In the genomic region with DNA sequence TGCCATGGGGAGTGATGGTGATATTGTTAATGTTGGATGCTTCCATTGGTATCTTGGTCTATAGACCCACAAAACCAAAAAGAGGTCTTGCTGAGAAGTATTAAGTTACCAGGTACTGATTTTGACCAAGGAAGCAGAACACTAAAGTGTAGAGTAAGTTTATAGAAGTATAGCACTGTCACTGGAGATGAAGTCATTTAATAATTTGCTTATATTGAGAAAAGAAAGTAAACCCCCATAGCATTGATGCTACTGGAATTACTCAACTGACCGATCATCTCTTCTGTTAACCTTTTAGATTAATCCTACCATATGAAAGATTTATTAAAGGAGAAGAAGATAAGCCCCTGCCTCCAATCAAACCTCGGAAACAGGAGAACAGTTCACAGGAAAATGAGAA, we compare ENCODE assay signal across 14 cellular contexts.
DNase-seq lines count a peak whose midpoint lies in the region; ATAC-seq and TF ChIP-seq lines count a peak whose summit lies in the region.
"Had no signal": no experiment of that assay in that cellular context is flagged by ENCODE, and none has a peak within 500 bp of the region (broad histone marks: within the 10 kb centered on the region; RNA-seq: fewer than 3 reads in every experiment).

No MANE protein-coding gene starts in this region.

- H3K4me3 ChIP-seq in right cardiac atrium (ENCODE audit: low read length) (no peak overlapping the region), muscle layer of duodenum (ENCODE audit: low read depth in 1 of 2, low read length in 2 of 2) (no peak overlapping the region), uterus (no peak overlapping the region)
- H3K4me3 ChIP-seq: body of pancreas, lower lobe of right lung, ovary had no signal

- H3K27ac ChIP-seq in right cardiac atrium (ENCODE audit: low read length) (peak overlapping the region; percentile 53), muscle layer of duodenum (ENCODE audit: low read length) (peak overlapping the region; percentile 12), uterus (peak overlapping the region; percentile 80 to 89)

- intact Hi-C loops in right cardiac atrium (cut with DNase I): loop anchor here in 1 of 4 donors (5.0 kb wide), 1 partner anchor 33 kb away; no protein-coding TSS in a partner anchor
- intact Hi-C loops in cardiac septum (cut with DNase I): no loop called here
- intact Hi-C loops in uterus (cut with DNase I; ENCODE audit: low total_unique reads): no loop called here
- intact Hi-C loops in posterior vena cava (cut with DNase I): no loop called here

- TF ChIP-seq CTCF in uterus (IDR thresholded peaks at IDR 0.05): no peak

- H3K36me3 ChIP-seq in muscle layer of duodenum (ENCODE audit: control insufficient read depth in 1 of 2, insufficient read depth in 2 of 2, low read length in 2 of 2) (peaks cover 27 to 35% of the 10 kb centered on the region in 2 donors), uterus (no peaks in the 10 kb centered on the region)
- H3K36me3 ChIP-seq: ovary had no signal

- DNase-seq in right cardiac atrium (no peak), cardiac septum (ENCODE audit: low spot score) (no peak), uterus (no peak), NCI-H1105 treated with DMSO at 0.1 percent for 48 hours (lab: John Stamatoyannopoulos, UW) (no peak), posterior vena cava (ENCODE audit: low spot score) (no peak)
- DNase-seq in activated naive CD4-positive, alpha-beta T cell treated with anti-CD3 and anti-CD28 coated beads, Interleukin-2, amount 50 U/mL, for 72 hours (ENCODE audit: low spot score in 2 of 2): no peak
- DNase-seq: activated CD8-positive, alpha-beta memory T cell treated with anti-CD3 and anti-CD28 coated beads, Interleukin-2, amount 50 U/mL, for 4 hours; body of pancreas; HCEC 1CT; lower lobe of right lung; MM.1S; ovary had no signal

- no peaks in the 10 kb centered on the region for H3K27me3 ChIP-seq in right cardiac atrium (ENCODE audit: control insufficient read depth, insufficient read depth)
- H3K27me3 ChIP-seq in muscle layer of duodenum (ENCODE audit: low read depth, low read length): no peaks in the 10 kb centered on the region
- H3K27me3 ChIP-seq in uterus: no peaks in the 10 kb centered on the region
- H3K27me3 ChIP-seq: body of pancreas, ovary had no signal

- 94% methylated on average over 2 of the region's 2 CpGs for WGBS in right cardiac atrium

- H3K27ac Mint-ChIP-seq in activated naive CD4-positive, alpha-beta T cell treated with anti-CD3 and anti-CD28 coated beads, Interleukin-2, amount 50 U/mL, for 72 hours: peak overlapping the region; percentile 77 to 92

- H3K4me1 ChIP-seq in right cardiac atrium (ENCODE audit: control insufficient read depth, insufficient read depth, low read length): peaks cover 2% of the 10 kb centered on the region
- H3K4me1 ChIP-seq in muscle layer of duodenum (ENCODE audit: control insufficient read depth in 1 of 2, insufficient read depth in 2 of 2, low read length in 2 of 2): peaks cover 32 to 44% of the 10 kb centered on the region in 2 donors
- H3K4me1 ChIP-seq in uterus: peaks cover 0 to 14% of the 10 kb centered on the region in 2 donors

- H3K9me3 Mint-ChIP-seq in activated naive CD4-positive, alpha-beta T cell treated with anti-CD3 and anti-CD28 coated beads, Interleukin-2, amount 50 U/mL, for 72 hours: peaks cover 0 to 10% of the 10 kb centered on the region in 2 donors

- H3K9me3 ChIP-seq in right cardiac atrium (ENCODE audit: control insufficient read depth, low read length): no peaks in the 10 kb centered on the region
- H3K9me3 ChIP-seq in muscle layer of duodenum (ENCODE audit: control insufficient read depth in 1 of 2, low read length in 2 of 2): no peaks in the 10 kb centered on the region
- H3K9me3 ChIP-seq in uterus: no peaks in the 10 kb centered on the region
- H3K9me3 ChIP-seq: body of pancreas, lower lobe of right lung, ovary had no signal

- ATAC-seq in right cardiac atrium (no peak), HG02973 (IDR thresholded peaks at IDR 0.05; ENCODE audit: unreplicated experiment) (no peak)
- ATAC-seq in activated naive CD4-positive, alpha-beta T cell treated with anti-CD3 and anti-CD28 coated beads, Interleukin-2, amount 50 U/mL, for 72 hours: no peak
- ATAC-seq: body of pancreas, lower lobe of right lung had no signal

- no peak for TF ChIP-seq POLR2A in uterus (IDR thresholded peaks at IDR 0.05)

- peaks cover 39 to 82% of the 10 kb centered on the region in 2 donors for H3K36me3 Mint-ChIP-seq in activated naive CD4-positive, alpha-beta T cell treated with anti-CD3 and anti-CD28 coated beads, Interleukin-2, amount 50 U/mL, for 72 hours

Comparison
In these comparisons a context has a peak if more than half of its experiments do, and no peak if none do; other contexts are left out.
1. H3K27ac ChIP-seq: peak in every context shown above with its lines; median percentile 84 in uterus; 53 in right cardiac atrium; 12 in muscle layer of duodenum.